ENCODE assay signal across 17 cellular contexts in genomic region chr13:21130116-21130515, GRCh38. TPM values are rescaled to one million over a fixed set of nuclear protein-coding genes. Genes with fewer than 3 reads are reported as not detected.
A peak's percentile ranks its signal among the peaks of the same experiment; 100 is the strongest.
DNase-seq lines count a peak whose midpoint lies in the region; ATAC-seq and TF ChIP-seq lines count a peak whose summit lies in the region.
"Had no signal": no experiment of that assay in that cellular context is flagged by ENCODE, and none has a peak within 500 bp of the region (broad histone marks: within the 10 kb centered on the region; RNA-seq: fewer than 3 reads in every experiment).

No MANE protein-coding gene starts in this region.

- no peak for TF ChIP-seq CTCF in osteoblast (IDR thresholded peaks at IDR 0.05; ENCODE audit: extremely low read depth, low read depth, low read length)

- H4K20me1 ChIP-seq in GM23248 (ENCODE audit: insufficient read depth) (no peaks in the 10 kb centered on the region), osteoblast (ENCODE audit: insufficient read depth, low read length) (no peaks in the 10 kb centered on the region)

- H3K27me3 ChIP-seq in GM23248 (replicated peaks; ENCODE audit: insufficient read depth) (no peaks in the 10 kb centered on the region), MG63 (no peaks in the 10 kb centered on the region), osteoblast (ENCODE audit: insufficient read depth, low read length) (no peaks in the 10 kb centered on the region)
- H3K27me3 ChIP-seq: Peyer's patch had no signal

- peak; percentile 55 for DNase-seq in GM23248
- DNase-seq in MG63: peak; percentile 86
- DNase-seq in osteoblast (ENCODE audit: insufficient read length, low spot score, missing footprints): no peak
- DNase-seq in COLO668 (lab: John Stamatoyannopoulos, UW; ENCODE audit: unreplicated experiment): no peak
- no peak for DNase-seq in posterior cingulate gyrus
- DNase-seq: CD4-positive, alpha-beta T cell; DMS153; H7; NCI-H1105 treated with DMSO at 0.1 percent for 48 hours; NCI-H1694; NCI-H2081 treated with DMSO at 0.1 percent for 48 hours; NCI-H748 treated with DMSO at 0.1 percent for 48 hours; NK-92 treated with Interleukin-12 subunit alpha and Interleukin-12 subunit beta, amount 100 ng/mL, for 24 hours; Peyer's patch had no signal

- no peaks in the 10 kb centered on the region for H3K36me3 ChIP-seq in GM23248 (ENCODE audit: low read depth)
- H3K36me3 ChIP-seq in MG63: no peaks in the 10 kb centered on the region
- no peaks in the 10 kb centered on the region for H3K36me3 ChIP-seq in osteoblast (ENCODE audit: insufficient read depth, low read length)
- H3K36me3 ChIP-seq: Peyer's patch had no signal

- ATAC-seq in esophagus mucosa: peak; percentile 22
- ATAC-seq in GM18861 (IDR thresholded peaks at IDR 0.05; ENCODE audit: unreplicated experiment): no peak
- ATAC-seq: A549 had no signal

- H3K27ac ChIP-seq in GM23248 (no peak overlapping the region), osteoblast (ENCODE audit: low read depth, low read length) (no peak overlapping the region)
- H3K27ac ChIP-seq: A549, Peyer's patch had no signal

- H3K9ac ChIP-seq in GM23248: no peak overlapping the region

- H3K9me3 ChIP-seq in GM23248 (ENCODE audit: low read depth): no peaks in the 10 kb centered on the region
- peaks cover 6% of the 10 kb centered on the region for H3K9me3 ChIP-seq in MG63
- no peaks in the 10 kb centered on the region for H3K9me3 ChIP-seq in osteoblast (ENCODE audit: low read depth, low read length)
- H3K9me3 ChIP-seq: A549, Peyer's patch had no signal

- no peaks in the 10 kb centered on the region for H3F3A ChIP-seq in GM23248 (ENCODE audit: insufficient read depth)

- H3K9me2 ChIP-seq in GM23248 (ENCODE audit: insufficient read depth): no peaks in the 10 kb centered on the region

- H3K4me2 ChIP-seq in GM23248 (ENCODE audit: unreplicated experiment): no peak overlapping the region
- no peak overlapping the region for H3K4me2 ChIP-seq in osteoblast (ENCODE audit: insufficient read depth, low read length)
- H3K4me2 ChIP-seq: A549 had no signal

- H3K4me3 ChIP-seq in GM23248 (no peak overlapping the region), MG63 (no peak overlapping the region), osteoblast (ENCODE audit: insufficient read depth, low read length) (no peak overlapping the region)
- H3K4me3 ChIP-seq: A549, Peyer's patch had no signal

- 74 to 81% methylated on average over 2 of the region's 2 CpGs for WGBS in GM23248 (ENCODE audit: low coverage in 1 of 2, low lambda C conversion rate in 2 of 2, missing lambda C conversion rate in 2 of 2), 2 experiments

- H3K79me2 ChIP-seq in GM23248 (ENCODE audit: insufficient read depth): no peaks in the 10 kb centered on the region
- H3K79me2 ChIP-seq in osteoblast (ENCODE audit: insufficient read depth, low read length): no peaks in the 10 kb centered on the region

- H3K4me1 ChIP-seq in GM23248 (ENCODE audit: insufficient read depth) (peaks cover 11% of the 10 kb centered on the region; the same call in 1 of the 2 replicates), osteoblast (ENCODE audit: insufficient read depth, low read length) (no peaks in the 10 kb centered on the region)
- H3K4me1 ChIP-seq: Peyer's patch had no signal

- in situ Hi-C loops in GM23248 (cut with MboI): no loop called here

- H2AFZ ChIP-seq in GM23248: peak overlapping the region; percentile 18; the same call in 1 of the 2 replicates
- H2AFZ ChIP-seq in osteoblast (ENCODE audit: low read length): peak overlapping the region; percentile 48

- intact Hi-C loops in posterior cingulate gyrus (cut with DNase I): loop anchor here (5.0 kb wide), 1 partner anchor 188 kb away; no protein-coding TSS in a partner anchor

RNA-seq across cellular contexts. Expression of gene SAP18, which starts 9.8 kb away (rescaled TPM):
- total RNA-seq in GM23248 (2014; rRNA removed; shearing (Covaris generic)): 51.7 and 56.0 TPM in 2 replicates
- 487 TPM in 2 replicates for polyA plus RNA-seq in GM23248 (2016; fragmentation: Nextera tagmentation; extraction: Ambion mirVana)
- 53.1 and 147 TPM in 2 replicates for total RNA-seq in MG63 (2014; rRNA removed; shearing (Covaris generic); ENCODE audit: low replicate concordance)
- total RNA-seq in esophagus mucosa (180 TPM), osteoblast (37.4 and 40.9 TPM in 2 replicates)

RNA-seq across cellular contexts. Expression of gene SKA3, which starts 46.2 kb away (rescaled TPM):
- total RNA-seq in GM23248 (2014; rRNA removed; shearing (Covaris generic)): 7.8 and 8.6 TPM in 2 replicates
- polyA plus RNA-seq in GM23248 (2016; fragmentation: Nextera tagmentation; extraction: Ambion mirVana): 11.2 and 14.3 TPM in 2 replicates
- total RNA-seq in MG63 (2014; rRNA removed; shearing (Covaris generic); ENCODE audit: low replicate concordance): 13.3 and 18.5 TPM in 2 replicates
- total RNA-seq in esophagus mucosa: 7.7 TPM
- 13.0 and 13.8 TPM in 2 replicates for total RNA-seq in osteoblast

RNA-seq across cellular contexts. Expression of gene MRPL57, which starts 46.3 kb away (rescaled TPM):
- 18.8 and 20.5 TPM in 2 replicates for total RNA-seq in GM23248 (2014; rRNA removed; shearing (Covaris generic))
- 42.8 and 43.4 TPM in 2 replicates for polyA plus RNA-seq in GM23248 (2016; fragmentation: Nextera tagmentation; extraction: Ambion mirVana)
- 15.4 and 18.0 TPM in 2 replicates for total RNA-seq in MG63 (2014; rRNA removed; shearing (Covaris generic); ENCODE audit: low replicate concordance)
- total RNA-seq in esophagus mucosa: 14.0 TPM
- total RNA-seq in osteoblast: 13.4 and 15.0 TPM in 2 replicates

Comparison
In these comparisons a context has a peak if more than half of its experiments do, and no peak if none do; other contexts are left out.
1. DNase-seq: peak in GM23248 (single experiment) and MG63 (single experiment); none in osteoblast (single experiment), COLO668 (single experiment) and posterior cingulate gyrus (0 of 10).